ENCODE assay signal across 32 cellular contexts in the genomic region with DNA sequence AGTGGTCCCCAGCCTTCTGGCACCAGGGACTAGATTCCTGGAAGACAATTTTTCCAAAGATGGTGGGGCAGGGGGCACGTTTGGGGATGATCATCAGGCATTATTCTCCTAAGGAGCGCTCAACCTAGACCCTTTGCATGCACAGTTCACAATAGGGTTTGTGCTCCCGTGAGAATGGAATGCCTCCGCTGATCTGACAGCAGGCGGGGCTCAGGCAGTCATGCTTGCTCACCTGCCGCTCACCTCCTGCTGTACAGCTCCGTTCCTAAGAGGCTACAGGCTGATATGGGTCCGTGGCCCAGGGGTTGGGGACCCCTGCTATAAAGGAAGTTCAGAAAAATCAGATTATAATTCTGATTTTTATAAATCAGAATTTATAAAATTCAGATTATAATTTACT. TPM values are rescaled to one million over a fixed set of nuclear protein-coding genes. Genes with fewer than 3 reads are reported as not detected.
DNase-seq lines count a peak whose midpoint lies in the region; ATAC-seq and TF ChIP-seq lines count a peak whose summit lies in the region.
"Had no signal": no experiment of that assay in that cellular context is flagged by ENCODE, and none has a peak within 500 bp of the region (broad histone marks: within the 10 kb centered on the region; RNA-seq: fewer than 3 reads in every experiment).

No MANE protein-coding gene starts in this region.

- no peak overlapping the region for H4K5ac ChIP-seq in IMR-90 (ENCODE audit: low read depth, low read length)

- H3K56ac ChIP-seq in IMR-90 (ENCODE audit: extremely low read depth, insufficient read depth, low read length) = no peak overlapping the region

- H3K27ac ChIP-seq in GM23338 (ENCODE audit: low read depth) = no peak overlapping the region; the same call in 1 of the 2 replicates
- H3K27ac ChIP-seq in IMR-90 (ENCODE audit: insufficient read depth, low read length) = no peak overlapping the region
- H3K27ac ChIP-seq: BLaER1 treated with 17β-estradiol and CSF1 and Interleukin-3, amounts not matched to agents 10 nM and 100 nM; lower lobe of right lung; suprapubic skin; upper lobe of left lung had no signal

- no peaks in the 10 kb centered on the region for H3K27me3 ChIP-seq in GM23338 (ENCODE audit: insufficient read depth)
- H3K27me3 ChIP-seq in IMR-90 (ENCODE audit: control insufficient read depth, insufficient read depth, low read length) = peaks cover 3% of the 10 kb centered on the region; the same call in 1 of the 2 replicates
- H3K27me3 ChIP-seq: BLaER1 treated with 17β-estradiol and CSF1 and Interleukin-3, amounts not matched to agents 10 nM and 100 nM; suprapubic skin; upper lobe of left lung had no signal

- H3K4me1 ChIP-seq in GM23338 (ENCODE audit: insufficient read depth) (peaks cover 12% of the 10 kb centered on the region), IMR-90 (ENCODE audit: control insufficient read depth, insufficient read depth, low read length) (no peaks in the 10 kb centered on the region)
- H3K4me1 ChIP-seq: BLaER1 treated with 17β-estradiol and CSF1 and Interleukin-3, amounts not matched to agents 10 nM and 100 nM; lower lobe of right lung; suprapubic skin; upper lobe of left lung had no signal

- peak overlapping the region; percentile 3 for H2AK9ac ChIP-seq in IMR-90 (replicated peaks; ENCODE audit: low read depth, low read length, poor library complexity)

- no peak overlapping the region for H3K9ac ChIP-seq in IMR-90 (ENCODE audit: low read depth, low read length)
- H3K9ac ChIP-seq: BLaER1 treated with 17β-estradiol and CSF1 and Interleukin-3, amounts not matched to agents 10 nM and 100 nM; SK-N-SH had no signal

- H3K4me3 ChIP-seq in GM23338 (peak overlapping the region; percentile 41), IMR-90 (ENCODE audit: insufficient read depth, low read depth, low read length) (no peak overlapping the region), epithelial cell of esophagus (ENCODE audit: low read length) (no peak overlapping the region)
- H3K4me3 ChIP-seq: BLaER1 treated with 17β-estradiol and CSF1 and Interleukin-3, amounts not matched to agents 10 nM and 100 nM; lower lobe of right lung; mucosa of descending colon; suprapubic skin; upper lobe of left lung had no signal

- H3K4ac ChIP-seq in IMR-90 (ENCODE audit: low read depth, low read length) = no peak overlapping the region

- H3K18ac ChIP-seq in IMR-90 (ENCODE audit: low read depth, low read length) = no peak overlapping the region

- no peaks in the 10 kb centered on the region for H3K79me1 ChIP-seq in IMR-90 (ENCODE audit: low read depth in 1 of 2, low read length in 2 of 2)

- H4K8ac ChIP-seq in IMR-90 (ENCODE audit: low read depth in 2 of 2, low read length in 2 of 2) = no peak overlapping the region

- intact Hi-C loops in IMR-90 (cut with micrococcal nuclease) = no loop called here
- intact Hi-C loops in CD14-positive monocyte (cut with micrococcal nuclease) = no loop called here

- H3K23ac ChIP-seq in IMR-90 (ENCODE audit: low read depth, low read length) = no peak overlapping the region

- H2AK5ac ChIP-seq in IMR-90 (ENCODE audit: low read depth, low read length) = no peak overlapping the region

- H3K4me1 Mint-ChIP-seq in GM23338 (peaks cover 23% of the 10 kb centered on the region), mesothelial cell of epicardium (peaks cover 9% of the 10 kb centered on the region), CD14-positive monocyte (no peaks in the 10 kb centered on the region)
- H3K4me1 Mint-ChIP-seq: activated naive CD8-positive, alpha-beta T cell treated with anti-CD3 and anti-CD28 coated beads for 36 hours; natural killer cell; stimulated activated naive B cell treated with anti-CD40 and anti-IgM and Interleukin-4, amounts not matched to agents 10 μg/mL and 1 μg/mL and 100 μg/mL, for 72 hours had no signal

- H2BK15ac ChIP-seq in IMR-90 (ENCODE audit: low read depth, low read length) = no peak overlapping the region

- no peak for TF ChIP-seq CTCF in GM23338 (conservative IDR thresholded peaks at IDR 0.05; ENCODE audit: low read depth in 2 of 2)
- no peak for TF ChIP-seq CTCF in IMR-90 (conservative IDR thresholded peaks at IDR 0.05; ENCODE audit: low read depth, low read length)
- TF ChIP-seq CTCF in epithelial cell of esophagus (IDR thresholded peaks at IDR 0.05; ENCODE audit: insufficient read depth, low read depth, low read length, missing control alignments) = no peak
- TF ChIP-seq CTCF in mesothelial cell of epicardium (IDR thresholded peaks at IDR 0.05; ENCODE audit: unreplicated experiment) = no peak
- no peak for TF ChIP-seq CTCF in CD14-positive monocyte (IDR thresholded peaks at IDR 0.05)

- no peak overlapping the region for H3K14ac ChIP-seq in IMR-90 (replicated peaks; ENCODE audit: low read depth, low read length)

- no peaks in the 10 kb centered on the region for H3K36me3 ChIP-seq in GM23338 (ENCODE audit: insufficient read depth)
- H3K36me3 ChIP-seq in IMR-90 (ENCODE audit: control insufficient read depth, insufficient read depth, low read length) = no peaks in the 10 kb centered on the region
- H3K36me3 ChIP-seq: BLaER1 treated with 17β-estradiol and CSF1 and Interleukin-3, amounts not matched to agents 10 nM and 100 nM; lower lobe of right lung; suprapubic skin; upper lobe of left lung had no signal

- H4K91ac ChIP-seq in IMR-90 (ENCODE audit: insufficient read depth, low read depth, low read length) = no peak overlapping the region

- peak overlapping the region; percentile 47; the same call in 1 of the 2 replicates for H3K27ac Mint-ChIP-seq in GM23338
- H3K27ac Mint-ChIP-seq in mesothelial cell of epicardium = peak overlapping the region; percentile 47
- H3K27ac Mint-ChIP-seq in CD14-positive monocyte = no peak overlapping the region
- H3K27ac Mint-ChIP-seq: activated naive CD8-positive, alpha-beta T cell treated with anti-CD3 and anti-CD28 coated beads for 36 hours; activated T-cell treated with anti-CD3 and anti-CD28 coated beads, Interleukin-2, amount 50 U/mL, for 24 hours; natural killer cell; stimulated activated naive B cell treated with anti-CD40 and anti-IgM and Interleukin-4, amounts not matched to agents 10 μg/mL and 1 μg/mL and 100 μg/mL, for 72 hours; T-helper 1 cell treated with Interleukin-12 subunit alpha and Interleukin-12 subunit beta and Interleukin-4 antibody, amounts not matched to agents 30 μg/mL and 1 μg/mL, for 36 hours had no signal

- H2AFZ ChIP-seq in GM23338 (peak overlapping the region; percentile 83; the same call in 1 of the 2 replicates), IMR-90 (replicated peaks; ENCODE audit: low read length, poor library complexity) (no peak overlapping the region)

- H2BK20ac ChIP-seq in IMR-90 (ENCODE audit: low read depth, low read length) = no peak overlapping the region

- H3K27me3 Mint-ChIP-seq in GM23338 (ENCODE audit: insufficient read depth, low read depth, poor library complexity) (peaks cover 13% of the 10 kb centered on the region), mesothelial cell of epicardium (ENCODE audit: low read depth) (no peaks in the 10 kb centered on the region), CD14-positive monocyte (ENCODE audit: low read depth in 3 of 3) (peaks cover 0 to 6% (median 0%) of the 10 kb centered on the region in 3 donors)

- H3K4me2 ChIP-seq in GM23338 (peak overlapping the region; percentile 74), IMR-90 (ENCODE audit: low read depth, low read length) (no peak overlapping the region)
- H3K4me2 ChIP-seq: BLaER1 treated with 17β-estradiol and CSF1 and Interleukin-3, amounts not matched to agents 10 nM and 100 nM; SK-N-SH had no signal

- no TSS peak for BruUV-seq in IMR-90 (replicated peaks; lab: Mats Ljungman, UMichigan)

- POLR2A ChIA-PET in IMR-90 (lab: Charles Lee; ENCODE audit: unreplicated experiment) = no interaction called here

- no peaks in the 10 kb centered on the region for H3K9me1 ChIP-seq in IMR-90 (ENCODE audit: insufficient read depth, low read length)

- TF ChIP-seq RAD21 in IMR-90 (IDR thresholded peaks at IDR 0.05; ENCODE audit: low read length) = no peak

- H4K20me1 ChIP-seq in GM23338 (replicated peaks; ENCODE audit: insufficient read depth) (no peaks in the 10 kb centered on the region), IMR-90 (ENCODE audit: insufficient read depth, low read length) (no peaks in the 10 kb centered on the region)
- H4K20me1 ChIP-seq: BLaER1 treated with 17β-estradiol and CSF1 and Interleukin-3, amounts not matched to agents 10 nM and 100 nM had no signal

- dilution Hi-C loops in IMR-90 (cut with HindIII; ENCODE audit: low sequenced_read_pairs, unreplicated experiment) = no loop called here

- peak overlapping the region; percentile 51 for H3K4me3 Mint-ChIP-seq in GM23338
- H3K4me3 Mint-ChIP-seq in mesothelial cell of epicardium = no peak overlapping the region
- no peak overlapping the region for H3K4me3 Mint-ChIP-seq in CD14-positive monocyte
- H3K4me3 Mint-ChIP-seq: activated naive CD8-positive, alpha-beta T cell treated with anti-CD3 and anti-CD28 coated beads for 36 hours; activated T-cell treated with anti-CD3 and anti-CD28 coated beads, Interleukin-2, amount 50 U/mL, for 24 hours; natural killer cell; stimulated activated naive B cell treated with anti-CD40 and anti-IgM and Interleukin-4, amounts not matched to agents 10 μg/mL and 1 μg/mL and 100 μg/mL, for 72 hours; T-helper 1 cell treated with Interleukin-12 subunit alpha and Interleukin-12 subunit beta and Interleukin-4 antibody, amounts not matched to agents 30 μg/mL and 1 μg/mL, for 36 hours had no signal

- H3K9me2 ChIP-seq in GM23338 (ENCODE audit: insufficient read depth) = no peaks in the 10 kb centered on the region
- H3K9me2 ChIP-seq: SK-N-SH had no signal

- H3K79me2 ChIP-seq in GM23338 (replicated peaks; ENCODE audit: insufficient read depth) = no peaks in the 10 kb centered on the region

- CTCF ChIA-PET in IMR-90 (lab: Yijun Ruan, JAX) = no interaction called here

- WGBS in IMR-90 (ENCODE audit: extremely low coverage in 2 of 2, insufficient read length in 1 of 2), 2 experiments = no CpG with 5 or more reads among the region's 8 CpGs

- H3K36me3 Mint-ChIP-seq in GM23338 (ENCODE audit: low read depth) = no peaks in the 10 kb centered on the region
- peaks cover 31% of the 10 kb centered on the region for H3K36me3 Mint-ChIP-seq in mesothelial cell of epicardium
- no peaks in the 10 kb centered on the region for H3K36me3 Mint-ChIP-seq in CD14-positive monocyte
- H3K36me3 Mint-ChIP-seq: activated naive CD8-positive, alpha-beta T cell treated with anti-CD3 and anti-CD28 coated beads for 36 hours; natural killer cell; stimulated activated naive B cell treated with anti-CD40 and anti-IgM and Interleukin-4, amounts not matched to agents 10 μg/mL and 1 μg/mL and 100 μg/mL, for 72 hours had no signal

- H3F3A ChIP-seq in GM23338 (replicated peaks; ENCODE audit: low read depth) = 0 out of 2 replicates have a peak, but pooled peaks cover 7% of the 10 kb centered on the region

- peak; percentile 91 for ATAC-seq in GM23338
- ATAC-seq in IMR-90 (ENCODE audit: low read depth) = no peak
- ATAC-seq in HG02571 (IDR thresholded peaks at IDR 0.05; ENCODE audit: unreplicated experiment) = no peak
- ATAC-seq: lower lobe of right lung; mucosa of descending colon; natural killer cell; stimulated activated naive B cell treated with anti-CD40 and anti-IgM and Interleukin-4, amounts not matched to agents 10 μg/mL and 1 μg/mL and 100 μg/mL, for 72 hours had no signal

- no peak overlapping the region for H2BK5ac ChIP-seq in IMR-90 (ENCODE audit: low read depth, low read length, poor library complexity, severe bottlenecking)

- H3K9me3 Mint-ChIP-seq in GM23338 = peaks cover 2% of the 10 kb centered on the region; the same call in 1 of the 3 replicates
- H3K9me3 Mint-ChIP-seq in mesothelial cell of epicardium = peaks cover 5% of the 10 kb centered on the region
- H3K9me3 Mint-ChIP-seq in CD14-positive monocyte = peaks cover 0 to 4% (median 0%) of the 10 kb centered on the region in 7 donors
- H3K9me3 Mint-ChIP-seq: activated naive CD8-positive, alpha-beta T cell treated with anti-CD3 and anti-CD28 coated beads for 36 hours; activated T-cell treated with anti-CD3 and anti-CD28 coated beads, Interleukin-2, amount 50 U/mL, for 24 hours; natural killer cell; T-helper 1 cell treated with Interleukin-12 subunit alpha and Interleukin-12 subunit beta and Interleukin-4 antibody, amounts not matched to agents 30 μg/mL and 1 μg/mL, for 36 hours had no signal

- in situ Hi-C loops in IMR-90 (cut with MboI; ENCODE audit: low sequenced_read_pairs) = no loop called here

- H2BK120ac ChIP-seq in IMR-90 (ENCODE audit: low read depth, low read length) = no peak overlapping the region

- TF ChIP-seq POLR2A in IMR-90 (IDR thresholded peaks at IDR 0.05; ENCODE audit: low read depth, low read length) = no peak

- DNase-seq in GM23338 (ENCODE audit: low spot score) (peak; percentile 56), IMR-90 (no peak), epithelial cell of esophagus (ENCODE audit: low read depth) (peak; percentile 53), mesothelial cell of epicardium (ENCODE audit: low spot score in 2 of 2, unreplicated experiment in 2 of 2) (no peak), SW480 (ENCODE audit: low spot score) (no peak), CD14-positive monocyte (ENCODE audit: low spot score) (no peak), NCI-H82 (lab: John Stamatoyannopoulos, UW) (no peak)
- DNase-seq: activated CD4-positive, CD25-positive, alpha-beta regulatory T cell; activated gamma-delta T cell; activated naive CD8-positive, alpha-beta T cell treated with anti-CD3 and anti-CD28 coated beads for 36 hours; activated T-cell treated with anti-CD3 and anti-CD28 coated beads, Interleukin-2, amount 50 U/mL, for 24 hours; anterior cingulate cortex; DMS53; islet precursor cell; lower lobe of right lung; mucosa of descending colon; natural killer cell; NCI-H1694 treated with DMSO at 0.1 percent for 48 hours; NCI-H2171 treated with DMSO at 0.1 percent for 48 hours; NCI-H510A treated with DMSO at 0.1 percent for 48 hours; NK-92 treated with Interleukin-12 subunit alpha and Interleukin-12 subunit beta, amount 100 ng/mL, for 24 hours; SK-N-SH; stimulated activated naive B cell treated with anti-CD40 and anti-IgM and Interleukin-4, amounts not matched to agents 10 μg/mL and 1 μg/mL and 100 μg/mL, for 72 hours; upper lobe of left lung had no signal

- H3K9me3 ChIP-seq in IMR-90 (ENCODE audit: control insufficient read depth, insufficient read depth, low read length) = no peaks in the 10 kb centered on the region
- H3K9me3 ChIP-seq: BLaER1 treated with 17β-estradiol and CSF1 and Interleukin-3, amounts not matched to agents 10 nM and 100 nM; lower lobe of right lung; mucosa of descending colon; SK-N-SH; suprapubic skin; upper lobe of left lung had no signal

RNA-seq across cellular contexts. Expression of gene TYMS, which starts 22.3 kb away (rescaled TPM):
- total RNA-seq in GM23338 (2014; rRNA removed; shearing (Covaris generic)) = 52.9 and 60.5 TPM in 2 replicates
- polyA plus RNA-seq in GM23338 (2016; fragmentation: Nextera tagmentation; extraction: Ambion mirVana) = 62.9 and 72.3 TPM in 2 replicates
- total RNA-seq in IMR-90 (2012; rRNA removed) = 26.7 and 28.3 TPM in 2 replicates
- 92.2 and 96.9 TPM in 2 replicates for polyA plus RNA-seq in IMR-90 (2012; rRNA removed)
- 43.9 and 50.3 TPM in 2 replicates for polyA plus RNA-seq in IMR-90 (2012; cell fraction: cytosol; rRNA removed)
- polyA plus RNA-seq in IMR-90 (2012; cell fraction: nucleus; rRNA removed; ENCODE audit: low replicate concordance) = 21.3 and 23.1 TPM in 2 replicates
- total RNA-seq in mesothelial cell of epicardium = 54.0 to 60.8 TPM (median 55.4 TPM) in 3 replicates
- polyA plus RNA-seq in CD14-positive monocyte = not detected

RNA-seq across cellular contexts. Expression of gene CLUL1, which starts 38.4 kb away (rescaled TPM):
- not detected in 2 replicates for total RNA-seq in GM23338 (2014; rRNA removed; shearing (Covaris generic))
- polyA plus RNA-seq in GM23338 (2016; fragmentation: Nextera tagmentation; extraction: Ambion mirVana) (1.5 and 2.6 TPM in 2 replicates), IMR-90 (2012; rRNA removed) (not detected in 2 replicates), CD14-positive monocyte (not detected)
- total RNA-seq in IMR-90 (2012; rRNA removed) (not detected in 2 replicates), mesothelial cell of epicardium (66.7 to 71.7 TPM (median 69.2 TPM) in 3 replicates)
- not detected in 2 replicates for polyA plus RNA-seq in IMR-90 (2012; cell fraction: cytosol; rRNA removed)
- polyA plus RNA-seq in IMR-90 (2012; cell fraction: nucleus; rRNA removed; ENCODE audit: low replicate concordance) = not detected in 2 replicates
- total RNA-seq: activated naive CD8-positive, alpha-beta T cell treated with anti-CD3 and anti-CD28 coated beads for 36 hours; bronchial epithelial cell; mucosa of descending colon; natural killer cell had no signal

RNA-seq across cellular contexts. Expression of gene CETN1, which starts 55.0 kb away (rescaled TPM):
- total RNA-seq in GM23338 (2014; rRNA removed; shearing (Covaris generic)) = not detected in 2 replicates
- polyA plus RNA-seq in GM23338 (2016; fragmentation: Nextera tagmentation; extraction: Ambion mirVana) (not detected in 2 replicates), IMR-90 (2012; rRNA removed) (not detected in 2 replicates), CD14-positive monocyte (not detected)
- total RNA-seq in IMR-90 (2012; rRNA removed) (not detected in 2 replicates), mesothelial cell of epicardium (not detected in 3 replicates)
- not detected in 2 replicates for polyA plus RNA-seq in IMR-90 (2012; cell fraction: cytosol; rRNA removed)
- polyA plus RNA-seq in IMR-90 (2012; cell fraction: nucleus; rRNA removed; ENCODE audit: low replicate concordance) = not detected in 2 replicates
- total RNA-seq: activated naive CD8-positive, alpha-beta T cell treated with anti-CD3 and anti-CD28 coated beads for 36 hours; bronchial epithelial cell; H4; lower lobe of right lung; mucosa of descending colon; natural killer cell; osteoblast; skeletal muscle tissue; suprapubic skin; upper lobe of left lung had no signal
- polyA plus RNA-seq: SK-N-SH had no signal

Comparison
In these comparisons a context has a peak if more than half of its experiments do, and no peak if none do; other contexts are left out.
1. DNase-seq: peak in GM23338 (single experiment) and epithelial cell of esophagus (single experiment); none in IMR-90 (single experiment), mesothelial cell of epicardium (0 of 2), SW480 (single experiment), CD14-positive monocyte (single experiment) and NCI-H82 (single experiment).
2. H3K27ac Mint-ChIP-seq: peak in GM23338 (single experiment) and mesothelial cell of epicardium (single experiment); none in CD14-positive monocyte (0 of 7).
3. RNA of gene CLUL1, which starts 38.4 kb away (total RNA-seq): 66.7 to 71.7 TPM in mesothelial cell of epicardium; not detected in GM23338 and not detected in IMR-90; every median in the first group is over 10 times any median in the second.